In the genomic region with DNA sequence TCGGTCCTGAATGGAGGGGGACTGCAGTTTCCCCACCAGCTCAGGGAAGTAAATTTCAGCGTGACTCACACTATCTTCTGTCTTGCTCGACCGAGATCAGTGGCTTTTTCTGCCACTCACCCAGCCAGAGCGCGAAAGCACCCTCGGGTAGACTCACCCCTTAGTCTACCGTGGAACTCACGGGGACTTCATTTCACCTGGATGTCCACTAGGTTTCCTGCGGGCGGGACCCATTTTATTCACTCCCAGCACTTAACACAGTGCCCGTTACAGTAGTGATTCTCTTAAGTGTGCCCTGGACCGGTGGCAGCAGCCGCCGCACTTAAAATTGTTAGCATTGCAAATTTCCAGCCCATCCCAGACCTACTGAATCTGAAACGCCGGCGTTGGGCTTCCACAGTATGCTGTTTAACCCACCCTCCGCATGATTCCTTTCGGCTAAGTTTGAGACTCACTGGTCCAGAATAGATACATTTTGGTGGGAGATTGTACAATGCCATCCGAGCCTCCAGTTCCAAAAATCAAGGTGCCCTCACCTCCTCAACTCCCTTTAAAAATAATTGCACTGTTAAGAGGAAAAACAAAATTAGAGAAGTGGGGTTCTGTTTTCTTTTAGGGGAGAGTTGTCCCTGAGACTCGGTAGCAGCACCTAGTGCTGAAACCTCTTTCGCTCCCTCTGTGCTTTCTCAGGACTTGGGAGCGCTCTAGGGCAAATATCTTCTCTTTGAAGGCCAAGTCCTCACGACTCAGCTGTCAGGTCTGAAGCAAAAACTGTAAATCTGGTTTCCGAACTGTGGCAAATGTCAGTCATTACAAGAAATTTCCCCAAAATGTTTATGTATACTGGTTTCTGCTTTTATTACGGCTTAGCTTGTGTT, we compare ENCODE assay signal across 8 cellular contexts. TPM values are rescaled to one million over a fixed set of nuclear protein-coding genes. Genes with fewer than 3 reads are reported as not detected.
DNase-seq lines count a peak whose midpoint lies in the region; ATAC-seq and TF ChIP-seq lines count a peak whose summit lies in the region.

No MANE protein-coding gene starts in this region.

- intact Hi-C loops in mammary epithelial cell (cut with micrococcal nuclease) (loop anchor here (1.0 to 5.0 kb wide), 4 partner anchors 8 to 180 kb away; a partner anchor contains a TSS), left colon (cut with DNase I, micrococcal nuclease) (no loop called here)

- H3K4me1 ChIP-seq in mammary epithelial cell (ENCODE audit: insufficient read depth, low read length) = peaks cover 19% of the 10 kb centered on the region

- no peaks in the 10 kb centered on the region for H3K9me3 ChIP-seq in mammary epithelial cell (replicated peaks; ENCODE audit: insufficient read depth, low read length)

- H3K27ac Mint-ChIP-seq in stimulated activated memory B cell treated with anti-CD40 and anti-IgM and Interleukin-4, amounts not matched to agents 10 μg/mL and 1 μg/mL and 100 μg/mL, for 72 hours = peak overlapping the region; percentile 80

- H3K4me2 ChIP-seq in mammary epithelial cell (ENCODE audit: insufficient read depth, low read depth, low read length) = peak overlapping the region; percentile 74

- peak overlapping the region; percentile 89 for H2AFZ ChIP-seq in mammary epithelial cell (ENCODE audit: low read depth, low read length)

- CTCF ChIA-PET in mammary epithelial cell (lab: Charles Lee; ENCODE audit: low non-redundant PET) = interaction anchor here (0.6 to 0.7 kb wide), 2 partner anchors 49 to 1335 kb away, joined by 7 to 8 read pairs; no protein-coding TSS in a partner anchor

- no peaks in the 10 kb centered on the region for H3K36me3 Mint-ChIP-seq in stimulated activated memory B cell treated with anti-CD40 and anti-IgM and Interleukin-4, amounts not matched to agents 10 μg/mL and 1 μg/mL and 100 μg/mL, for 72 hours

- peak; percentile 79 for DNase-seq in DMS53 (lab: John Stamatoyannopoulos, UW)
- DNase-seq in OCI-M1 (lab: John Stamatoyannopoulos, UW) = peak; percentile 54
- peak; percentile 39 for DNase-seq in mammary epithelial cell
- DNase-seq in left colon = peak in 1 of 2 donors; percentile 39
- no peak for DNase-seq in COR-L47 (lab: John Stamatoyannopoulos, UW)

- H3K79me2 ChIP-seq in mammary epithelial cell (ENCODE audit: insufficient read depth, low read length) = peaks cover 2% of the 10 kb centered on the region

- ATAC-seq in GM19372 (IDR thresholded peaks at IDR 0.05; ENCODE audit: low read depth, unreplicated experiment) (peak; percentile 39), HG03354 (IDR thresholded peaks at IDR 0.05; ENCODE audit: poor library complexity, severe bottlenecking, unreplicated experiment) (peak; percentile 63), left colon (peak; percentile 23)
- ATAC-seq in stimulated activated memory B cell treated with anti-CD40 and anti-IgM and Interleukin-4, amounts not matched to agents 10 μg/mL and 1 μg/mL and 100 μg/mL, for 72 hours = peak; percentile 78

- peak in 1 of 2 donors; percentile 22 for TF ChIP-seq CTCF in mammary epithelial cell (conservative IDR thresholded peaks at IDR 0.05 in 1 of 2, IDR thresholded peaks at IDR 0.05 in 1 of 2; ENCODE audit: extremely low read depth in 1 of 2, insufficient read depth in 1 of 2, low read depth in 1 of 2, low read length in 2 of 2)

- H3K27me3 ChIP-seq in mammary epithelial cell (ENCODE audit: insufficient read depth, low read length) = no peaks in the 10 kb centered on the region

- no peaks in the 10 kb centered on the region for H4K20me1 ChIP-seq in mammary epithelial cell (ENCODE audit: insufficient read depth, low read length)

- H3K27me3 Mint-ChIP-seq in stimulated activated memory B cell treated with anti-CD40 and anti-IgM and Interleukin-4, amounts not matched to agents 10 μg/mL and 1 μg/mL and 100 μg/mL, for 72 hours = peaks cover 35% of the 10 kb centered on the region

- dilution Hi-C loops in mammary epithelial cell (cut with HindIII; ENCODE audit: low sequenced_read_pairs) = no loop called here

- no peaks in the 10 kb centered on the region for H3K9me3 Mint-ChIP-seq in stimulated activated memory B cell treated with anti-CD40 and anti-IgM and Interleukin-4, amounts not matched to agents 10 μg/mL and 1 μg/mL and 100 μg/mL, for 72 hours

- TSS peak; percentile 17 for BruUV-seq in mammary epithelial cell (replicated peaks; lab: Mats Ljungman, UMichigan)

- H3K4me1 Mint-ChIP-seq in stimulated activated memory B cell treated with anti-CD40 and anti-IgM and Interleukin-4, amounts not matched to agents 10 μg/mL and 1 μg/mL and 100 μg/mL, for 72 hours = peaks cover 19% of the 10 kb centered on the region

- peak overlapping the region; percentile 63 for H3K27ac ChIP-seq in mammary epithelial cell (ENCODE audit: insufficient read depth, low read depth, low read length)

- H3K36me3 ChIP-seq in mammary epithelial cell (ENCODE audit: insufficient read depth, low read length) = no peaks in the 10 kb centered on the region

- H3K4me3 ChIP-seq in mammary epithelial cell (replicated peaks in 1 of 3; ENCODE audit: insufficient read depth in 1 of 3, low read depth in 2 of 3, low read length in 3 of 3) = peak overlapping the region; percentile 61 to 71 (median 68)

- in situ Hi-C loops in mammary epithelial cell (cut with MboI; ENCODE audit: low sequenced_read_pairs in 2 of 2) = no loop called here

- H3K9ac ChIP-seq in mammary epithelial cell (ENCODE audit: insufficient read depth, low read length) = peak overlapping the region; percentile 53

- WGBS in mammary epithelial cell (ENCODE audit: low coverage, missing lambda C conversion rate) = 9% methylated on average over 20 of the region's 27 CpGs

- H3K4me3 Mint-ChIP-seq in stimulated activated memory B cell treated with anti-CD40 and anti-IgM and Interleukin-4, amounts not matched to agents 10 μg/mL and 1 μg/mL and 100 μg/mL, for 72 hours = peak overlapping the region; percentile 89

RNA-seq across cellular contexts. Expression of a gene that starts 1.0 kb away (rescaled TPM):
- total RNA-seq in mammary epithelial cell = 1 to 10 TPM; 4.5 to 7.3 TPM
- 4.8 TPM for polyA plus RNA-seq in mammary epithelial cell
- 0.78 TPM for polyA minus RNA-seq in mammary epithelial cell
- 100 to 1,000 TPM; 129 to 186 TPM for total RNA-seq in left colon

RNA-seq across cellular contexts. Expression of a gene that starts 10.6 kb away (rescaled TPM):
- total RNA-seq in mammary epithelial cell = not detected
- polyA plus RNA-seq in mammary epithelial cell = not detected
- polyA minus RNA-seq in mammary epithelial cell = not detected
- total RNA-seq in left colon = not detected

Comparison
In these comparisons a context has a peak if more than half of its experiments do, and no peak if none do; other contexts are left out.
1. ATAC-seq: peak in every context shown above with its lines; median percentile 78 in stimulated activated memory B cell treated with anti-CD40 and anti-IgM and Interleukin-4, amounts not matched to agents 10 μg/mL and 1 μg/mL and 100 μg/mL, for 72 hours; 63 in HG03354; 39 in GM19372; 23 in left colon.
2. RNA of a gene that starts 1.0 kb away (total RNA-seq): 129 to 186 TPM in left colon; 4.5 to 7.3 TPM in mammary epithelial cell; every median in the first group is over 10 times any median in the second.